18 cellular contexts compared by ENCODE assay signal in the genomic region with DNA sequence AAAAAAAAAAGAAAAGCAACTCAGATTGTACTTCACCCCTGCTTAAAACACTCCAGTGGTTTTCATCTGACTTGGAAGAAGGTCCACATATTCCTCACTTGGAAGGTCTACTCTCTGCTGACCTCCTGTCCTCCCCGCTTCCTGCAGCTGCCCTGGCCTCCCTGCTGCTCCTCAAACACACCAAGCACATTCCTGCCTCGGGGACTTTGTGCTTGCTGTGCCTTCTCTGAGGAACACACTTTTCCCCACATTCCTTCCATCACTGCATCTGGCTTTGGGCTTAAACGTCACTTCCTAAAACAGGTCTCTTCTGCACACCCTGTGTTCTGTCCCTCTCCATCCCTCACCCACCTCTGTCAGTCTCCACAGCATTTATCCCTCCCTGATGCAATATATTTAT. TPM values are rescaled to one million over a fixed set of nuclear protein-coding genes. Genes with fewer than 3 reads are reported as not detected.
DNase-seq lines count a peak whose midpoint lies in the region; ATAC-seq and TF ChIP-seq lines count a peak whose summit lies in the region.
"Had no signal": no experiment of that assay in that cellular context is flagged by ENCODE, and none has a peak within 500 bp of the region (broad histone marks: within the 10 kb centered on the region; RNA-seq: fewer than 3 reads in every experiment).

No MANE protein-coding gene starts in this region.

- no peak overlapping the region for H3K27ac ChIP-seq in endodermal cell (ENCODE audit: low read depth, low read length)
- H3K27ac ChIP-seq in mesendoderm (ENCODE audit: low read depth, low read length) = no peak overlapping the region

- H3K4me1 Mint-ChIP-seq in endodermal cell (peaks cover 3% of the 10 kb centered on the region), type B pancreatic cell (ENCODE audit: unreplicated experiment) (no peaks in the 10 kb centered on the region)

- H3K9me3 ChIP-seq in endodermal cell (ENCODE audit: control insufficient read depth, low read length) = no peaks in the 10 kb centered on the region
- H3K9me3 ChIP-seq: Caco-2 had no signal

- no peak overlapping the region for H2AK5ac ChIP-seq in mesendoderm (ENCODE audit: low read length)

- no peaks in the 10 kb centered on the region for H3K36me3 Mint-ChIP-seq in endodermal cell (ENCODE audit: low read depth)
- H3K36me3 Mint-ChIP-seq in type B pancreatic cell = no peaks in the 10 kb centered on the region
- H3K36me3 Mint-ChIP-seq: CD8-positive, alpha-beta T cell had no signal

- no peaks in the 10 kb centered on the region for H3K79me2 ChIP-seq in mesendoderm (ENCODE audit: control insufficient read depth, insufficient read depth, low read length)

- no peak overlapping the region for H4K8ac ChIP-seq in mesendoderm (ENCODE audit: low read depth, low read length)

- H3K56ac ChIP-seq in mesendoderm (ENCODE audit: low read length) = no peak overlapping the region

- DNase-seq in NCI-H69 (lab: John Stamatoyannopoulos, UW) (peak; percentile 16), endodermal cell (peak; percentile 54), mesendoderm (peak; percentile 23), type B pancreatic cell (ENCODE audit: extremely low spot score, unreplicated experiment) (peak; percentile 32), Right ventricle myocardium inferior (ENCODE audit: missing footprints) (no peak), Kasumi-1 (lab: John Stamatoyannopoulos, UW) (no peak), ureter (ENCODE audit: low spot score) (no peak)
- no peak for DNase-seq in activated naive CD4-positive, alpha-beta T cell treated with anti-CD3 and anti-CD28 coated beads, Interleukin-2, amount 50 U/mL, for 16 hours
- DNase-seq: C1 segment of cervical spinal cord; Caco-2; CD8-positive, alpha-beta T cell; DMS79 had no signal

- H3K4ac ChIP-seq in mesendoderm (ENCODE audit: low read depth, low read length) = no peak overlapping the region

- H3K23ac ChIP-seq in mesendoderm (ENCODE audit: low read length) = no peak overlapping the region

- H3K9ac ChIP-seq in endodermal cell (ENCODE audit: extremely low read depth, low read length, poor library complexity, severe bottlenecking) (no peak overlapping the region), mesendoderm (ENCODE audit: low read length) (no peak overlapping the region)

- H3K9me3 Mint-ChIP-seq in endodermal cell = no peaks in the 10 kb centered on the region
- H3K9me3 Mint-ChIP-seq in type B pancreatic cell = no peaks in the 10 kb centered on the region
- H3K9me3 Mint-ChIP-seq: CD8-positive, alpha-beta T cell; H9 had no signal

- no peaks in the 10 kb centered on the region for H3K36me3 ChIP-seq in endodermal cell (ENCODE audit: control insufficient read depth, insufficient read depth, low read length)
- H3K36me3 ChIP-seq in mesendoderm (ENCODE audit: control insufficient read depth, insufficient read depth, low read length) = no peaks in the 10 kb centered on the region

- no peak overlapping the region for H4K5ac ChIP-seq in mesendoderm (ENCODE audit: low read length)

- no peak overlapping the region for H3K4me2 ChIP-seq in mesendoderm (ENCODE audit: low read length)

- H3K79me1 ChIP-seq in mesendoderm (ENCODE audit: low read length) = no peaks in the 10 kb centered on the region

- H2BK120ac ChIP-seq in mesendoderm (ENCODE audit: low read depth, low read length) = no peak overlapping the region

- no peak overlapping the region for H2BK15ac ChIP-seq in mesendoderm (replicated peaks; ENCODE audit: low read depth)

- peaks cover 37% of the 10 kb centered on the region for H3K27me3 Mint-ChIP-seq in endodermal cell (ENCODE audit: insufficient read depth)
- peaks cover 79% of the 10 kb centered on the region for H3K27me3 Mint-ChIP-seq in type B pancreatic cell

- H3K27me3 ChIP-seq in endodermal cell (ENCODE audit: control insufficient read depth, insufficient read depth, low read length, poor library complexity, severe bottlenecking) = peaks cover 23% of the 10 kb centered on the region
- no peaks in the 10 kb centered on the region for H3K27me3 ChIP-seq in mesendoderm (ENCODE audit: insufficient read depth, low read length, poor library complexity)

- ATAC-seq in Right ventricle myocardium inferior = no peak
- ATAC-seq: CD8-positive, alpha-beta T cell; HCT116 had no signal

- TF ChIP-seq CTCF in endodermal cell (conservative IDR thresholded peaks at IDR 0.05) = no peak
- TF ChIP-seq CTCF in type B pancreatic cell (conservative IDR thresholded peaks at IDR 0.05) = no peak

- H3K4me3 ChIP-seq in endodermal cell (ENCODE audit: low read length) (no peak overlapping the region), mesendoderm (ENCODE audit: low read length) (no peak overlapping the region)

- WGBS in endodermal cell (ENCODE audit: insufficient coverage in 1 of 2, insufficient read length in 1 of 2), 2 experiments = 56 to 71% methylated on average over 2 to 3 of the region's 3 CpGs
- no CpG with 5 or more reads among the region's 3 CpGs for WGBS in mesendoderm (ENCODE audit: extremely low coverage, insufficient coverage, low lambda C conversion rate)

- H3K4me3 Mint-ChIP-seq in endodermal cell = no peak overlapping the region
- H3K4me3 Mint-ChIP-seq in type B pancreatic cell = no peak overlapping the region
- H3K4me3 Mint-ChIP-seq: CD8-positive, alpha-beta T cell; H9 had no signal

- no peak overlapping the region for H3K27ac Mint-ChIP-seq in endodermal cell
- no peak overlapping the region for H3K27ac Mint-ChIP-seq in type B pancreatic cell
- H3K27ac Mint-ChIP-seq: CD8-positive, alpha-beta T cell had no signal

- H3K4me1 ChIP-seq in endodermal cell (ENCODE audit: control insufficient read depth, insufficient read depth, low read length) = peaks cover 2% of the 10 kb centered on the region
- no peaks in the 10 kb centered on the region for H3K4me1 ChIP-seq in mesendoderm (ENCODE audit: control insufficient read depth, low read depth, low read length)
- H3K4me1 ChIP-seq: Caco-2 had no signal

- intact Hi-C loops in Right ventricle myocardium inferior (cut with DNase I) = no loop called here

- H2BK5ac ChIP-seq in mesendoderm (ENCODE audit: low read length) = no peak overlapping the region

- H3K18ac ChIP-seq in mesendoderm (ENCODE audit: low read length) = no peak overlapping the region

RNA-seq across cellular contexts. Expression of a gene that starts 4.9 kb away (rescaled TPM):
- total RNA-seq in endodermal cell (under 1 TPM; 0.51 to 0.71 TPM), type B pancreatic cell (ENCODE audit: low replicate concordance) (0.19 TPM in 1 of 2 replicates, not detected in the other), Right ventricle myocardium inferior (not detected), ureter (not detected)
- polyA plus RNA-seq in endodermal cell (2013, experiment 1 of 2) = 2.6 TPM
- polyA plus RNA-seq in endodermal cell (2013, experiment 2 of 2) = 2.4 TPM
- polyA plus RNA-seq in mesendoderm (2013, experiment 1 of 2) = 0.21 TPM
- 0.20 TPM for polyA plus RNA-seq in mesendoderm (2013, experiment 2 of 2)
- total RNA-seq: A172; A673; Caco-2; CD8-positive, alpha-beta T cell; H4 had no signal
- polyA plus RNA-seq: BJ had no signal

Comparison
In these comparisons a context has a peak if more than half of its experiments do, and no peak if none do; other contexts are left out.
1. DNase-seq: peak in NCI-H69 (single experiment), endodermal cell (single experiment), mesendoderm (single experiment) and type B pancreatic cell (single experiment); none in Right ventricle myocardium inferior (single experiment), Kasumi-1 (0 of 2), ureter (single experiment) and activated naive CD4-positive, alpha-beta T cell treated with anti-CD3 and anti-CD28 coated beads, Interleukin-2, amount 50 U/mL, for 16 hours (single experiment).